In the genomic region with DNA sequence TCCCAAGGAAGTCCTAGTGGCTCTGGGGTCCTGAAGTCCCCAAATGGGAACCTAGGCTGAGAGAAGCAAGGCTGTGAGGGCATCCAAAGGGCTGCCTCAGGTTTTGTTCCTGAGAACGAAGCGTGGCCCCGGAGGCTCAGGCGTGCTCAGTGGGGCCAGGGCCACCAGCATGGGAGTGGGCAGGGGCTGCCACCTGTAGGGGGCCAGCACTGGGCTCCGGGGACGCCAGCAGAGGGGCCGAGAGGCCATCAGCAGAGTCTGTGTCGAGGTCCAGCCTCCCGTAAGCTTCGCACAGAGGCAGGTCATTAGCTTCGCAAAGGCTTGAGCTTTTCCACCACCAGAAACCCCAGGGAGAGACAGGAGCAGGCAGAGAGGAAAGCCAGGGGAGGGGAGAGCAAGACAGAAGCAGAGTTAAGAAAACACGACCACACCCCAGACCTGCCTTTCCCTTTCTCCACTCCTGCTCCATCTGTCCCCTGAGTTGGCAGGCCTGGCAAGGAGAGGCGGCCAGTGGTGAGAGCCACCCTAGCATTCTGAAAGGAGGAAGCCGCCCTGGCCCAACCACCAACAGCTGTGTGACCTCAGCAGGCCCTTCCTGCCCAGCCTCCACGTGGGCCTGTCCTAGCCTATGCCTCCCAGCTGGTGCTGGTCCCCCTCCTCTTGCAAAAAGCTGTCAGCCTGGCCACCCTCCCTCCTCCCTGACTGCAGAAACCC, we compare ENCODE assay signal across 14 cellular contexts. TPM values are rescaled to one million over a fixed set of nuclear protein-coding genes. Genes with fewer than 3 reads are reported as not detected.
DNase-seq lines count a peak whose midpoint lies in the region; ATAC-seq and TF ChIP-seq lines count a peak whose summit lies in the region.
"Had no signal": no experiment of that assay in that cellular context is flagged by ENCODE, and none has a peak within 500 bp of the region (broad histone marks: within the 10 kb centered on the region; RNA-seq: fewer than 3 reads in every experiment).

No MANE protein-coding gene starts in this region.

- H3K9ac ChIP-seq in endodermal cell (ENCODE audit: extremely low read depth, low read length, poor library complexity, severe bottlenecking) = no peak overlapping the region

- H3K27me3 ChIP-seq in endodermal cell (ENCODE audit: control insufficient read depth, insufficient read depth, low read length, poor library complexity, severe bottlenecking) (no peaks in the 10 kb centered on the region), transverse colon (no peaks in the 10 kb centered on the region), vagina (no peaks in the 10 kb centered on the region)
- H3K27me3 ChIP-seq: thyroid gland had no signal

- no peak overlapping the region for H3K27ac ChIP-seq in endodermal cell (ENCODE audit: low read depth, low read length)
- H3K27ac ChIP-seq in transverse colon = peak overlapping the region; percentile 15 to 53 (median 40)
- H3K27ac ChIP-seq in vagina = no peak overlapping the region
- H3K27ac ChIP-seq: thyroid gland had no signal

- CTCF ChIA-PET in activated naive CD4-positive, alpha-beta T cell treated with anti-CD3 and anti-CD28 coated beads, Interleukin-2, amount 10 ng/mL, durations not matched to agents 7 days and 5 days (lab: Charles Lee) = interaction anchor here (0.7 to 2.0 kb wide), 6 partner anchors 9 to 145 kb away, joined by 3 to 10 read pairs (median 4); a partner anchor contains a TSS

- in situ Hi-C loops in transverse colon (cut with MboI; ENCODE audit: low pct_ligation_motif_present in 1 of 4, low pct_unique_long_range_greater_than_20kb in 1 of 4, low sequenced_read_pairs in 3 of 4) (loop anchor here in 1 of 4 donors (25.0 kb wide), 1 partner anchor 304 kb away; a partner anchor contains a TSS), KBM-7 (cut with MboI; ENCODE audit: low pct_unique_long_range_greater_than_20kb, low sequenced_read_pairs) (no loop called here)

- H3K9me3 Mint-ChIP-seq in activated naive CD4-positive, alpha-beta T cell treated with anti-CD3 and anti-CD28 coated beads, Interleukin-2, amount 10 ng/mL, durations not matched to agents 7 days and 5 days = no peaks in the 10 kb centered on the region
- H3K9me3 Mint-ChIP-seq in endodermal cell = no peaks in the 10 kb centered on the region

- H3K36me3 Mint-ChIP-seq in activated naive CD4-positive, alpha-beta T cell treated with anti-CD3 and anti-CD28 coated beads, Interleukin-2, amount 10 ng/mL, durations not matched to agents 7 days and 5 days = peaks cover 49% of the 10 kb centered on the region
- H3K36me3 Mint-ChIP-seq in endodermal cell (ENCODE audit: low read depth) = peaks cover 73% of the 10 kb centered on the region

- no peaks in the 10 kb centered on the region for H3K9me3 ChIP-seq in endodermal cell (ENCODE audit: control insufficient read depth, low read length)
- no peaks in the 10 kb centered on the region for H3K9me3 ChIP-seq in transverse colon
- H3K9me3 ChIP-seq in vagina = no peaks in the 10 kb centered on the region
- H3K9me3 ChIP-seq: thyroid gland had no signal

- no peak for ATAC-seq in GM19324 (IDR thresholded peaks at IDR 0.05; ENCODE audit: low FRiP score, unreplicated experiment)
- ATAC-seq: SK-N-SH treated with all-trans-retinoic acid at 6 μM for 48 hours had no signal

- peak overlapping the region; percentile 60 for H3K27ac Mint-ChIP-seq in activated naive CD4-positive, alpha-beta T cell treated with anti-CD3 and anti-CD28 coated beads, Interleukin-2, amount 10 ng/mL, durations not matched to agents 7 days and 5 days
- peak overlapping the region; percentile 61 for H3K27ac Mint-ChIP-seq in endodermal cell

- peaks cover 65% of the 10 kb centered on the region for H3K36me3 ChIP-seq in endodermal cell (ENCODE audit: control insufficient read depth, insufficient read depth, low read length)
- H3K36me3 ChIP-seq in transverse colon = peaks cover 0 to 10% (median 3%) of the 10 kb centered on the region in 4 donors
- peaks cover 0 to 59% of the 10 kb centered on the region in 2 donors for H3K36me3 ChIP-seq in vagina

- TF ChIP-seq POLR2A in transverse colon (IDR thresholded peaks at IDR 0.05) = no peak
- no peak for TF ChIP-seq POLR2A in vagina (IDR thresholded peaks at IDR 0.05)

- H3K4me3 ChIP-seq in endodermal cell (ENCODE audit: low read length) (no peak overlapping the region), transverse colon (no peak overlapping the region), vagina (no peak overlapping the region)
- H3K4me3 ChIP-seq: coronary artery, thyroid gland had no signal

- H3K27me3 Mint-ChIP-seq in activated naive CD4-positive, alpha-beta T cell treated with anti-CD3 and anti-CD28 coated beads, Interleukin-2, amount 10 ng/mL, durations not matched to agents 7 days and 5 days = no peaks in the 10 kb centered on the region
- no peaks in the 10 kb centered on the region for H3K27me3 Mint-ChIP-seq in endodermal cell (ENCODE audit: insufficient read depth)
- H3K27me3 Mint-ChIP-seq: activated naive CD8-positive, alpha-beta T cell had no signal

- no peak overlapping the region for H3K4me3 Mint-ChIP-seq in activated naive CD4-positive, alpha-beta T cell treated with anti-CD3 and anti-CD28 coated beads, Interleukin-2, amount 10 ng/mL, durations not matched to agents 7 days and 5 days
- no peak overlapping the region for H3K4me3 Mint-ChIP-seq in endodermal cell

- H3K4me1 ChIP-seq in endodermal cell (ENCODE audit: control insufficient read depth, insufficient read depth, low read length) = no peaks in the 10 kb centered on the region
- H3K4me1 ChIP-seq in transverse colon = peaks cover 4 to 10% (median 8%) of the 10 kb centered on the region in 4 donors
- peaks cover 14% of the 10 kb centered on the region for H3K4me1 ChIP-seq in vagina

- intact Hi-C loops in transverse colon (cut with DNase I; ENCODE audit: low total_unique reads) (no loop called here), vagina (cut with DNase I) (no loop called here)

- TF ChIP-seq CTCF in endodermal cell (conservative IDR thresholded peaks at IDR 0.05) (no peak), transverse colon (IDR thresholded peaks at IDR 0.05) (no peak), vagina (IDR thresholded peaks at IDR 0.05) (no peak)

- 93 to 98% methylated on average over 7 to 15 of the region's 15 CpGs for WGBS in endodermal cell (ENCODE audit: insufficient coverage in 1 of 2, insufficient read length in 1 of 2), 2 experiments
- WGBS in transverse colon (ENCODE audit: low coverage in 1 of 2), 2 donors = 90% methylated on average over 15 of the region's 15 CpGs; no CpG with 5 or more reads in 1 of the 2 donors

- no peak for DNase-seq in activated naive CD4-positive, alpha-beta T cell treated with anti-CD3 and anti-CD28 coated beads, Interleukin-2, amount 10 ng/mL, durations not matched to agents 7 days and 5 days
- no peak for DNase-seq in activated naive CD4-positive, alpha-beta T cell (lab: John Stamatoyannopoulos, UW)
- DNase-seq in endodermal cell = no peak
- peak; percentile 17 for DNase-seq in midbrain (lab: John Stamatoyannopoulos, UW)
- DNase-seq in transverse colon = peak; percentile 47
- no peak for DNase-seq in vagina (ENCODE audit: extremely low spot score in 2 of 2)
- DNase-seq in KBM-7 = no peak
- DNase-seq: activated CD4-positive, alpha-beta T cell treated with anti-CD3 and anti-CD28 coated beads, Interleukin-2, amount 50 U/mL, for 4 hours; NCI-H146 had no signal

- TF ChIP-seq EP300 in transverse colon (IDR thresholded peaks at IDR 0.05; ENCODE audit: low read depth) = no peak

- peaks cover 47% of the 10 kb centered on the region for H3K4me1 Mint-ChIP-seq in activated naive CD4-positive, alpha-beta T cell treated with anti-CD3 and anti-CD28 coated beads, Interleukin-2, amount 10 ng/mL, durations not matched to agents 7 days and 5 days
- peaks cover 3% of the 10 kb centered on the region for H3K4me1 Mint-ChIP-seq in endodermal cell

RNA-seq across cellular contexts. Expression of a gene that starts 5.5 kb away (rescaled TPM):
- total RNA-seq in endodermal cell (10 to 100 TPM; 22.9 to 27.5 TPM), transverse colon (10 to 100 TPM; 18.1 to 61.3 (median 22.5) TPM), vagina (12.8 TPM)
- polyA plus RNA-seq in endodermal cell (2013, experiment 1 of 2) = 18.8 TPM
- polyA plus RNA-seq in endodermal cell (2013, experiment 2 of 2) = 16.6 TPM

RNA-seq across cellular contexts. Expression of a gene that starts 6.4 kb away (rescaled TPM):
- total RNA-seq in endodermal cell (10 to 100 TPM; 54.6 to 57.3 TPM), transverse colon (10 to 100 TPM; 21.5 to 50.5 (median 25.4) TPM), vagina (32.9 TPM)
- 38.4 TPM for polyA plus RNA-seq in endodermal cell (2013, experiment 1 of 2)
- 36.6 TPM for polyA plus RNA-seq in endodermal cell (2013, experiment 2 of 2)

RNA-seq across cellular contexts. Expression of a gene that starts 6.5 kb away (rescaled TPM):
- total RNA-seq in endodermal cell = 1,000 to 10,000 TPM; 2,418 to 2,634 TPM
- 2,489 TPM for polyA plus RNA-seq in endodermal cell (2013, experiment 1 of 2)
- 2,405 TPM for polyA plus RNA-seq in endodermal cell (2013, experiment 2 of 2)
- 1,000 to 10,000 TPM in 2 of 4 donors, 100 to 1,000 TPM in 2; 725 to 1,490 (median 1,034) TPM for total RNA-seq in transverse colon
- 1,889 TPM for total RNA-seq in vagina

RNA-seq across cellular contexts. Expression of a gene that starts 14.8 kb away (rescaled TPM):
- total RNA-seq in endodermal cell = 10 to 100 TPM; 45.1 to 54.4 TPM
- 40.7 TPM for polyA plus RNA-seq in endodermal cell (2013, experiment 1 of 2)
- polyA plus RNA-seq in endodermal cell (2013, experiment 2 of 2) = 33.0 TPM
- 10 to 100 TPM; 14.2 to 66.1 (median 50.2) TPM for total RNA-seq in transverse colon
- 31.2 TPM for total RNA-seq in vagina

RNA-seq across cellular contexts. Expression of a gene that starts 14.8 kb away (rescaled TPM):
- total RNA-seq in endodermal cell (10 to 100 TPM; 18.0 to 25.9 TPM), transverse colon (10 to 100 TPM in 3 of 4 donors, 1 to 10 TPM in 1; 3.7 to 21.4 (median 17.9) TPM), vagina (19.9 TPM)
- polyA plus RNA-seq in endodermal cell (2013, experiment 1 of 2) = 25.5 TPM
- 25.3 TPM for polyA plus RNA-seq in endodermal cell (2013, experiment 2 of 2)

Comparison
In these comparisons a context has a peak if more than half of its experiments do, and no peak if none do; other contexts are left out.
1. DNase-seq: peak in midbrain (single experiment) and transverse colon (single experiment); none in activated naive CD4-positive, alpha-beta T cell treated with anti-CD3 and anti-CD28 coated beads, Interleukin-2, amount 10 ng/mL, durations not matched to agents 7 days and 5 days (single experiment), activated naive CD4-positive, alpha-beta T cell (0 of 4), endodermal cell (single experiment), vagina (0 of 2) and KBM-7 (single experiment).
2. H3K27ac ChIP-seq: peak in transverse colon (4 of 4); none in endodermal cell (single experiment) and vagina (single experiment).